ENCODE assay signal across 19 cellular contexts in genomic region chr2:166343467-166343866, GRCh38. TPM values are rescaled to one million over a fixed set of nuclear protein-coding genes. Genes with fewer than 3 reads are reported as not detected.
DNase-seq lines count a peak whose midpoint lies in the region; ATAC-seq, FAIRE-seq and TF ChIP-seq lines count a peak whose summit lies in the region.
"Had no signal": no experiment of that assay in that cellular context is flagged by ENCODE, and none has a peak within 500 bp of the region (broad histone marks: within the 10 kb centered on the region; RNA-seq: fewer than 3 reads in every experiment).

No MANE protein-coding gene starts in this region.

- H3K36me3 ChIP-seq in HepG2 (replicated peaks in 1 of 2; ENCODE audit: control insufficient read depth in 1 of 2, insufficient read depth in 2 of 2, low read length in 2 of 2) (peaks cover 0 to 3% of the 10 kb centered on the region in 2 experiments; a peak in 2 of 5 replicates), right lobe of liver (no peaks in the 10 kb centered on the region), osteoblast (ENCODE audit: insufficient read depth, low read length) (no peaks in the 10 kb centered on the region)

- WGBS in HepG2 (ENCODE audit: low lambda C conversion rate), result 88% methylated on average over 2 of the region's 2 CpGs
- WGBS in right lobe of liver (ENCODE audit: insufficient coverage, low coverage, low lambda C conversion rate, missing lambda C conversion rate), result 51% methylated on average over 2 of the region's 2 CpGs

- in situ Hi-C loops in HepG2 (cut with HindIII; ENCODE audit: extremely low pct_ligation_motif_present, low pct_unique_long_range_greater_than_20kb), result no loop called here

- CTCF ChIA-PET in HepG2 (lab: Yijun Ruan, JAX; ENCODE audit: low intra/inter-chr PET ratio, low total read pairs) (no interaction called here), WTC11 (lab: Charles Lee) (no interaction called here)

- no peaks in the 10 kb centered on the region for H3K9me3 Mint-ChIP-seq in WTC11
- H3K9me3 Mint-ChIP-seq: naive B cell had no signal

- H3K27ac Mint-ChIP-seq in WTC11, result peak overlapping the region; percentile 27; the same call in 1 of the 2 replicates
- H3K27ac Mint-ChIP-seq: naive B cell had no signal

- TF ChIP-seq EP300 in HepG2 (IDR thresholded peaks at IDR 0.05; ENCODE audit: low read depth in 2 of 2, low read length in 2 of 2), result no peak
- no peak for TF ChIP-seq EP300 in HepG2 (CRISPR knock-in tag; IDR thresholded peaks at IDR 0.05; ENCODE audit: borderline replicate concordance)

- no peak overlapping the region for H3K9ac ChIP-seq in HepG2 (ENCODE audit: insufficient read depth, low read depth, low read length)

- peaks cover 21% of the 10 kb centered on the region for H3K4me1 ChIP-seq in HepG2 (ENCODE audit: insufficient read depth, low read length)
- no peaks in the 10 kb centered on the region for H3K4me1 ChIP-seq in right lobe of liver
- peaks cover 8% of the 10 kb centered on the region for H3K4me1 ChIP-seq in osteoblast (ENCODE audit: insufficient read depth, low read length)
- H3K4me1 ChIP-seq: uterus had no signal

- H4K20me1 ChIP-seq in HepG2 (ENCODE audit: insufficient read depth, low read length), result no peaks in the 10 kb centered on the region
- no peaks in the 10 kb centered on the region for H4K20me1 ChIP-seq in osteoblast (ENCODE audit: insufficient read depth, low read length)

- no peak for TF ChIP-seq CTCF in HepG2 (CRISPR knock-in tag; IDR thresholded peaks at IDR 0.05)
- TF ChIP-seq CTCF in right lobe of liver (IDR thresholded peaks at IDR 0.05), result no peak
- TF ChIP-seq CTCF in WTC11 (IDR thresholded peaks at IDR 0.05), result no peak
- no peak for TF ChIP-seq CTCF in osteoblast (IDR thresholded peaks at IDR 0.05; ENCODE audit: extremely low read depth, low read depth, low read length)

- H3K36me3 Mint-ChIP-seq in WTC11, result no peaks in the 10 kb centered on the region
- H3K36me3 Mint-ChIP-seq: naive B cell had no signal

- TF ChIP-seq POLR2A in HepG2 (IDR thresholded peaks at IDR 0.05; ENCODE audit: insufficient read depth in 1 of 2, low read depth in 2 of 2, low read length in 2 of 2) (no peak), right lobe of liver (IDR thresholded peaks at IDR 0.05) (no peak)

- H3K27me3 ChIP-seq in HepG2 (ENCODE audit: control insufficient read depth in 1 of 2, insufficient read depth in 2 of 2, low read length in 2 of 2), result no peaks in the 10 kb centered on the region
- no peaks in the 10 kb centered on the region for H3K27me3 ChIP-seq in right lobe of liver
- H3K27me3 ChIP-seq in osteoblast (ENCODE audit: insufficient read depth, low read length), result no peaks in the 10 kb centered on the region
- H3K27me3 ChIP-seq: uterus had no signal

- H3K79me2 ChIP-seq in HepG2 (ENCODE audit: insufficient read depth, low read length), result peaks cover 2% of the 10 kb centered on the region
- H3K79me2 ChIP-seq in osteoblast (ENCODE audit: insufficient read depth, low read length), result no peaks in the 10 kb centered on the region

- H3K9me3 ChIP-seq in HepG2 (ENCODE audit: low read length) (no peaks in the 10 kb centered on the region), right lobe of liver (no peaks in the 10 kb centered on the region), osteoblast (ENCODE audit: low read depth, low read length) (no peaks in the 10 kb centered on the region)
- H3K9me3 ChIP-seq: uterus had no signal

- H3K4me1 Mint-ChIP-seq in WTC11, result peaks cover 34% of the 10 kb centered on the region

- no peak overlapping the region for H2AFZ ChIP-seq in HepG2 (ENCODE audit: low read length)
- H2AFZ ChIP-seq in osteoblast (ENCODE audit: low read length), result peak overlapping the region; percentile 34

- no peak overlapping the region for H3K4me3 Mint-ChIP-seq in WTC11
- H3K4me3 Mint-ChIP-seq: naive B cell had no signal

- intact Hi-C loops in HepG2 (cut with micrococcal nuclease; ENCODE audit: unreplicated experiment), result no loop called here
- intact Hi-C loops in right lobe of liver (cut with DNase I), result no loop called here

- DNase-seq in HepG2 (ENCODE audit: low spot score), result no peak
- DNase-seq in right lobe of liver, result no peak
- peak; percentile 65 for DNase-seq in NCI-H1105 treated with DMSO at 0.1 percent for 48 hours (lab: John Stamatoyannopoulos, UW)
- DNase-seq in WTC11 (ENCODE audit: low spot score), result peak; percentile 19
- DNase-seq in osteoblast (ENCODE audit: insufficient read length, low spot score, missing footprints), result no peak
- DNase-seq in NOMO-1 treated with dmso at 0.1 percent for 144 hours (lab: John Stamatoyannopoulos, UW; ENCODE audit: unreplicated experiment), result no peak
- DNase-seq in GDM1 (lab: John Stamatoyannopoulos, UW), result no peak
- DNase-seq: activated naive CD4-positive, alpha-beta T cell; left cardiac atrium; naive B cell; NCI-H526 treated with DMSO at 0.1 percent for 48 hours; SIG-M5; stimulated activated naive CD4-positive, alpha-beta T cell; uterus had no signal

- FAIRE-seq in HepG2 (lab: Jason Lieb, UNC), result no peak
- FAIRE-seq: GM12878, H1, TTC549 had no signal

- H3K4me2 ChIP-seq in HepG2 (ENCODE audit: low read depth, low read length) (no peak overlapping the region), osteoblast (ENCODE audit: insufficient read depth, low read length) (no peak overlapping the region)

- H3K27me3 Mint-ChIP-seq in WTC11 (ENCODE audit: low read depth), result no peaks in the 10 kb centered on the region
- H3K27me3 Mint-ChIP-seq: naive B cell had no signal

- H3K27ac ChIP-seq in HepG2 (ENCODE audit: extremely low read length, insufficient read depth, low read length), result no peak overlapping the region
- no peak overlapping the region for H3K27ac ChIP-seq in right lobe of liver
- H3K27ac ChIP-seq in osteoblast (ENCODE audit: low read depth, low read length), result no peak overlapping the region
- H3K27ac ChIP-seq: uterus had no signal

- no TSS peak for BruUV-seq in HepG2 (replicated peaks; lab: Mats Ljungman, UMichigan)

- TF ChIP-seq RAD21 in HepG2 (CRISPR knock-in tag; IDR thresholded peaks at IDR 0.05), result no peak

- POLR2A ChIA-PET in HepG2 (lab: Yijun Ruan, JAX), result interaction anchor here (1.3 kb wide), 1 partner anchor 33 kb away, joined by 4 read pairs; the partner anchor contains the start of gene SCN9A
- POLR2A ChIA-PET in WTC11 (lab: Charles Lee), result no interaction called here

- H3K4me3 ChIP-seq in HepG2 (replicated peaks in 1 of 3; ENCODE audit: insufficient read depth in 1 of 3, low read depth in 2 of 3, low read length in 3 of 3) (no peak overlapping the region), right lobe of liver (no peak overlapping the region), osteoblast (ENCODE audit: insufficient read depth, low read length) (no peak overlapping the region)
- H3K4me3 ChIP-seq: GM12878, uterus had no signal

- ATAC-seq in HepG2 (no peak), right lobe of liver (no peak), WTC11 (peak; percentile 99), HG02642 (IDR thresholded peaks at IDR 0.05; ENCODE audit: poor library complexity, unreplicated experiment) (no peak)
- ATAC-seq: GM12878, left cardiac atrium had no signal

TF ChIP-seq in HepG2, 621 proteins besides CTCF, POLR2A, EP300 and RAD21:
- TF ChIP-seq ZNF383 (CRISPR knock-in tag; IDR thresholded peaks at IDR 0.05; ENCODE audit: borderline replicate concordance) (no peak), KAT2B (IDR thresholded peaks at IDR 0.05; ENCODE audit: borderline replicate concordance, low read depth, low read length) (no peak), ZMYM4 (CRISPR knock-in tag; IDR thresholded peaks at IDR 0.05) (peak; percentile 55)

TF ChIP-seq in WTC11, 78 proteins besides CTCF, POLR2A, EP300 and RAD21 (continues in another document):
- TF ChIP-seq, protein P1, sequence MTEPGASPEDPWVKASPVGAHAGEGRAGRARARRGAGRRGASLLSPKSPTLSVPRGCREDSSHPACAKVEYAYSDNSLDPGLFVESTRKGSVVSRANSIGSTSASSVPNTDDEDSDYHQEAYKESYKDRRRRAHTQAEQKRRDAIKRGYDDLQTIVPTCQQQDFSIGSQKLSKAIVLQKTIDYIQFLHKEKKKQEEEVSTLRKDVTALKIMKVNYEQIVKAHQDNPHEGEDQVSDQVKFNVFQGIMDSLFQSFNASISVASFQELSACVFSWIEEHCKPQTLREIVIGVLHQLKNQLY (CRISPR knock-in tag; IDR thresholded peaks at IDR 0.05), result no peak
- no peak for TF ChIP-seq NR2C2 (CRISPR knock-in tag; IDR thresholded peaks at IDR 0.05)
- no peak for TF ChIP-seq USF2 (CRISPR knock-in tag; IDR thresholded peaks at IDR 0.05)
- TF ChIP-seq NFATC4 (CRISPR knock-in tag; IDR thresholded peaks at IDR 0.05), result no peak

RNA-seq across cellular contexts. Expression of gene SCN9A, which starts 32.3 kb away (rescaled TPM):
- total RNA-seq in HepG2 (2016; rRNA removed; fragmentation: Illumina TruSeq; extraction: Trizol), result 11.8 and 15.3 TPM in 2 replicates
- 4.6 and 5.4 TPM in 2 replicates for total RNA-seq in HepG2 (2016; cell fraction: cytosol; rRNA removed; fragmentation: Illumina TruSeq; extraction: Trizol; ENCODE audit: low read depth)
- total RNA-seq in HepG2 (2016; cell fraction: insoluble cytoplasmic fraction; rRNA removed; fragmentation: Illumina TruSeq; extraction: Trizol), result 10.9 and 14.0 TPM in 2 replicates
- total RNA-seq in HepG2 (2016; cell fraction: membrane; rRNA removed; fragmentation: Illumina TruSeq; extraction: Trizol), result 4.7 and 5.8 TPM in 2 replicates
- total RNA-seq in HepG2 (2016; cell fraction: nucleus; rRNA removed; fragmentation: Illumina TruSeq; extraction: Trizol), result 45.1 and 45.3 TPM in 2 replicates
- 21.3 and 24.3 TPM in 2 replicates for polyA plus RNA-seq in HepG2 (2011; rRNA removed)
- 10.3 and 17.9 TPM in 2 replicates for polyA plus RNA-seq in HepG2 (2011; cell fraction: cytosol; rRNA removed)
- polyA plus RNA-seq in HepG2 (2011; cell fraction: nucleus; rRNA removed), result 29.3 and 38.2 TPM in 2 replicates
- 25.3 and 36.3 TPM in 2 replicates for polyA plus RNA-seq in HepG2 (2012)
- 0.32 and 0.35 TPM in 2 replicates for polyA plus RNA-seq in HepG2 (2016; cell fraction: cytosol; fragmentation: Illumina TruSeq; extraction: Trizol; ENCODE audit: low read depth)
- 4.4 and 4.8 TPM in 2 replicates for polyA plus RNA-seq in HepG2 (2016; cell fraction: insoluble cytoplasmic fraction; fragmentation: Illumina TruSeq; extraction: Trizol; ENCODE audit: low read depth)
- 1.00 and 1.2 TPM in 2 replicates for polyA plus RNA-seq in HepG2 (2016; cell fraction: membrane; fragmentation: Illumina TruSeq; extraction: Trizol; ENCODE audit: low read depth)
- polyA plus RNA-seq in HepG2 (2016; cell fraction: nucleus; fragmentation: Illumina TruSeq; extraction: Trizol; ENCODE audit: insufficient read depth, low read depth), result 22.4 and 24.9 TPM in 2 replicates
- polyA minus RNA-seq in HepG2 (2011; rRNA and poly(A)+ RNA removed; ENCODE audit: low replicate concordance), result 0.19 and 185 TPM in 2 replicates
- polyA minus RNA-seq in HepG2 (2011; cell fraction: cytosol; rRNA and poly(A)+ RNA removed), result 35.5 and 50.2 TPM in 2 replicates
- polyA minus RNA-seq in HepG2 (2011; cell fraction: nucleus; rRNA and poly(A)+ RNA removed), result 398 and 438 TPM in 2 replicates
- 10 to 100 TPM in 1 of 6 experiments, 1 to 10 TPM in 5; 2.1 to 10.2 (median 5.1) TPM for total RNA-seq in right lobe of liver
- 7.3 to 9.8 TPM (median 8.2 TPM) in 3 replicates for total RNA-seq in WTC11 (2021)
- total RNA-seq in osteoblast, result 1.8 and 2.1 TPM in 2 replicates
- total RNA-seq: activated CD8-positive, alpha-beta memory T cell treated with anti-CD3 and anti-CD28 coated beads for 36 hours had no signal

Comparison
In these comparisons a context has a peak if more than half of its experiments do, and no peak if none do; other contexts are left out.
1. DNase-seq: peak in NCI-H1105 treated with DMSO at 0.1 percent for 48 hours (single experiment) and WTC11 (single experiment); none in HepG2 (single experiment), right lobe of liver (0 of 3), osteoblast (single experiment), NOMO-1 treated with dmso at 0.1 percent for 144 hours (single experiment) and GDM1 (single experiment).